12 cellular contexts compared by ENCODE assay signal in the genomic region with DNA sequence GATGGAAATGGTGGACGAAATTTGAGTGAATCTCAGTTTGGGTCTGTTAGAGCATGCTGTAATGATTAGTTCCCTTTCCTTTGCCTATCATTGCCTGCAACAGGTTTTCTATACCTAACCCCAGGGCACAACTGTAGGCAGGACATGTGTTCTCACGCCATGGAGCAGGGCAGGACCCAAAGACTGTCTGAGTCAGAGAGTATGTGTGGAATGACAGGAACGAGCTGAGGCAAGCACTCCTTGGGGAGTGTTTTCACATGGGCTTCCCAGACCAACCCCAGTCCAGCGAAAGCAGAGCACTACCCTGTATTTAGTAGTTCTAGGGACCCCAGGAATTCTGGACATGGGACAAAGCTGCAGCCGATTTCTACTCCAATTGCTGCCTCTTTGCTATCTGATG.
DNase-seq lines count a peak whose midpoint lies in the region; ATAC-seq and TF ChIP-seq lines count a peak whose summit lies in the region.
"Had no signal": no experiment of that assay in that cellular context is flagged by ENCODE, and none has a peak within 500 bp of the region (broad histone marks: within the 10 kb centered on the region; RNA-seq: fewer than 3 reads in every experiment).

No MANE protein-coding gene starts in this region.

- no peaks in the 10 kb centered on the region for H3K36me3 ChIP-seq in IMR-90 (ENCODE audit: control insufficient read depth, insufficient read depth, low read length)
- no peaks in the 10 kb centered on the region for H3K36me3 ChIP-seq in endodermal cell (ENCODE audit: control insufficient read depth, insufficient read depth, low read length)
- H3K36me3 ChIP-seq: BE2C, cardiac muscle cell had no signal

- dilution Hi-C loops in IMR-90 (cut with HindIII; ENCODE audit: low sequenced_read_pairs, unreplicated experiment): no loop called here

- H3K27ac ChIP-seq in IMR-90 (ENCODE audit: insufficient read depth, low read length) (no peak overlapping the region), endodermal cell (ENCODE audit: low read depth, low read length) (no peak overlapping the region)
- H3K27ac ChIP-seq: cardiac muscle cell had no signal

- H3K4me2 ChIP-seq in IMR-90 (ENCODE audit: low read depth, low read length): no peak overlapping the region

- in situ Hi-C loops in IMR-90 (cut with MboI; ENCODE audit: low sequenced_read_pairs): no loop called here

- no peak overlapping the region for H3K27ac Mint-ChIP-seq in endodermal cell
- H3K27ac Mint-ChIP-seq in mesothelial cell of epicardium: peak overlapping the region; percentile 72

- H2BK5ac ChIP-seq in IMR-90 (ENCODE audit: low read depth, low read length, poor library complexity, severe bottlenecking): no peak overlapping the region

- TF ChIP-seq CTCF in AG10803 (conservative IDR thresholded peaks at IDR 0.05; ENCODE audit: low read length): no peak
- TF ChIP-seq CTCF in IMR-90 (conservative IDR thresholded peaks at IDR 0.05; ENCODE audit: low read depth, low read length): no peak
- TF ChIP-seq CTCF in endodermal cell (conservative IDR thresholded peaks at IDR 0.05): no peak
- TF ChIP-seq CTCF in mesothelial cell of epicardium (IDR thresholded peaks at IDR 0.05; ENCODE audit: unreplicated experiment): no peak

- peak; percentile 78 for DNase-seq in AG10803 (ENCODE audit: low read depth)
- DNase-seq in IMR-90: peak; percentile 16
- peak; percentile 75 for DNase-seq in endodermal cell
- no peak for DNase-seq in mesothelial cell of epicardium (ENCODE audit: low spot score in 2 of 2, unreplicated experiment in 2 of 2)
- DNase-seq in GM19240 (ENCODE audit: insufficient read length, low spot score): no peak
- DNase-seq: activated T-cell treated with anti-CD3 and anti-CD28 coated beads, Interleukin-2, amount 50 U/mL, for 1 hour; BE2C; NCI-H187 had no signal

- POLR2A ChIA-PET in IMR-90 (lab: Charles Lee; ENCODE audit: unreplicated experiment): no interaction called here

- no peaks in the 10 kb centered on the region for H4K20me1 ChIP-seq in IMR-90 (ENCODE audit: insufficient read depth, low read length)

- CTCF ChIA-PET in IMR-90 (lab: Yijun Ruan, JAX): interaction anchor here (0.7 kb wide), 1 partner anchor 656 kb away, joined by 3 read pairs; no protein-coding TSS in a partner anchor

- H2BK120ac ChIP-seq in IMR-90 (ENCODE audit: low read depth, low read length): no peak overlapping the region

- no peak overlapping the region for H4K8ac ChIP-seq in IMR-90 (ENCODE audit: low read depth in 2 of 2, low read length in 2 of 2)

- H3K9me3 Mint-ChIP-seq in endodermal cell (no peaks in the 10 kb centered on the region), mesothelial cell of epicardium (peaks cover 3% of the 10 kb centered on the region)

- H3K4ac ChIP-seq in IMR-90 (ENCODE audit: low read depth, low read length): no peak overlapping the region

- H2AFZ ChIP-seq in IMR-90 (replicated peaks; ENCODE audit: low read length, poor library complexity): peak overlapping the region; percentile 71

- no peak overlapping the region for H4K5ac ChIP-seq in IMR-90 (ENCODE audit: low read depth, low read length)

- H2AK9ac ChIP-seq in IMR-90 (replicated peaks; ENCODE audit: low read depth, low read length, poor library complexity): no peak overlapping the region

- H3K4me1 ChIP-seq in IMR-90 (ENCODE audit: control insufficient read depth, insufficient read depth, low read length) (no peaks in the 10 kb centered on the region), endodermal cell (ENCODE audit: control insufficient read depth, insufficient read depth, low read length) (no peaks in the 10 kb centered on the region)

- H2BK20ac ChIP-seq in IMR-90 (ENCODE audit: low read depth, low read length): no peak overlapping the region

- no CpG with 5 or more reads among the region's 5 CpGs for WGBS in IMR-90 (ENCODE audit: extremely low coverage in 2 of 2, insufficient read length in 1 of 2), 2 experiments
- WGBS in endodermal cell (ENCODE audit: insufficient coverage in 1 of 2, insufficient read length in 1 of 2), 2 experiments: 75 to 84% methylated on average over 4 to 5 of the region's 5 CpGs

- no peak overlapping the region for H3K14ac ChIP-seq in IMR-90 (replicated peaks; ENCODE audit: low read depth, low read length)

- H3K9me1 ChIP-seq in IMR-90 (ENCODE audit: insufficient read depth, low read length): no peaks in the 10 kb centered on the region

- no peak for TF ChIP-seq POLR2A in IMR-90 (IDR thresholded peaks at IDR 0.05; ENCODE audit: low read depth, low read length)

- H2BK15ac ChIP-seq in IMR-90 (ENCODE audit: low read depth, low read length): no peak overlapping the region

- H3K4me3 Mint-ChIP-seq in endodermal cell (no peak overlapping the region), mesothelial cell of epicardium (no peak overlapping the region)

- H3K9ac ChIP-seq in IMR-90 (ENCODE audit: low read depth, low read length) (no peak overlapping the region), endodermal cell (ENCODE audit: extremely low read depth, low read length, poor library complexity, severe bottlenecking) (no peak overlapping the region)

- H4K91ac ChIP-seq in IMR-90 (ENCODE audit: insufficient read depth, low read depth, low read length): no peak overlapping the region

- H3K18ac ChIP-seq in IMR-90 (ENCODE audit: low read depth, low read length): no peak overlapping the region

- H3K79me1 ChIP-seq in IMR-90 (ENCODE audit: low read depth in 1 of 2, low read length in 2 of 2): no peaks in the 10 kb centered on the region

- intact Hi-C loops in IMR-90 (cut with micrococcal nuclease): no loop called here

- H3K23ac ChIP-seq in IMR-90 (ENCODE audit: low read depth, low read length): no peak overlapping the region

- H3K4me1 Mint-ChIP-seq in endodermal cell (peaks cover 24% of the 10 kb centered on the region), mesothelial cell of epicardium (peaks cover 50% of the 10 kb centered on the region)

- H2AK5ac ChIP-seq in IMR-90 (ENCODE audit: low read depth, low read length): no peak overlapping the region

- H3K36me3 Mint-ChIP-seq in endodermal cell (ENCODE audit: low read depth) (no peaks in the 10 kb centered on the region), mesothelial cell of epicardium (no peaks in the 10 kb centered on the region)

- H3K27me3 ChIP-seq in IMR-90 (ENCODE audit: control insufficient read depth, insufficient read depth, low read length) (no peaks in the 10 kb centered on the region; the same call in 1 of the 2 replicates), endodermal cell (ENCODE audit: control insufficient read depth, insufficient read depth, low read length, poor library complexity, severe bottlenecking) (peaks cover 3% of the 10 kb centered on the region)
- H3K27me3 ChIP-seq: BE2C, cardiac muscle cell had no signal

- peak; percentile 81 for ATAC-seq in IMR-90 (ENCODE audit: low read depth)
- ATAC-seq in GM18861 (IDR thresholded peaks at IDR 0.05; ENCODE audit: unreplicated experiment): no peak
- no peak for ATAC-seq in GM21529 (IDR thresholded peaks at IDR 0.05; ENCODE audit: unreplicated experiment)
- no peak for ATAC-seq in GM21526 (IDR thresholded peaks at IDR 0.05; ENCODE audit: low FRiP score, unreplicated experiment)

- no peak overlapping the region for H3K4me3 ChIP-seq in AG10803 (ENCODE audit: low read length)
- H3K4me3 ChIP-seq in IMR-90 (ENCODE audit: insufficient read depth, low read depth, low read length): no peak overlapping the region
- no peak overlapping the region for H3K4me3 ChIP-seq in endodermal cell (ENCODE audit: low read length)
- H3K4me3 ChIP-seq: cardiac muscle cell had no signal

- no peak overlapping the region for H3K56ac ChIP-seq in IMR-90 (ENCODE audit: extremely low read depth, insufficient read depth, low read length)

- H3K9me3 ChIP-seq in IMR-90 (ENCODE audit: control insufficient read depth, insufficient read depth, low read length): no peaks in the 10 kb centered on the region
- H3K9me3 ChIP-seq in endodermal cell (ENCODE audit: control insufficient read depth, low read length): no peaks in the 10 kb centered on the region
- H3K9me3 ChIP-seq: BE2C had no signal

- no peak for TF ChIP-seq RAD21 in IMR-90 (IDR thresholded peaks at IDR 0.05; ENCODE audit: low read length)

- H3K27me3 Mint-ChIP-seq in endodermal cell (ENCODE audit: insufficient read depth) (peaks cover 2% of the 10 kb centered on the region), mesothelial cell of epicardium (ENCODE audit: low read depth) (no peaks in the 10 kb centered on the region)

- no TSS peak for BruUV-seq in IMR-90 (replicated peaks; lab: Mats Ljungman, UMichigan)

TF ChIP-seq in IMR-90, 13 proteins besides CTCF, POLR2A, EP300 and RAD21 (continues in another document):
- TF ChIP-seq, protein P1, sequence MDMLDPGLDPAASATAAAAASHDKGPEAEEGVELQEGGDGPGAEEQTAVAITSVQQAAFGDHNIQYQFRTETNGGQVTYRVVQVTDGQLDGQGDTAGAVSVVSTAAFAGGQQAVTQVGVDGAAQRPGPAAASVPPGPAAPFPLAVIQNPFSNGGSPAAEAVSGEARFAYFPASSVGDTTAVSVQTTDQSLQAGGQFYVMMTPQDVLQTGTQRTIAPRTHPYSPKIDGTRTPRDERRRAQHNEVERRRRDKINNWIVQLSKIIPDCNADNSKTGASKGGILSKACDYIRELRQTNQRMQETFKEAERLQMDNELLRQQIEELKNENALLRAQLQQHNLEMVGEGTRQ (IDR thresholded peaks at IDR 0.05; ENCODE audit: low read depth, low read length): no peak
- no peak for TF ChIP-seq RFX5 (IDR thresholded peaks at IDR 0.05; ENCODE audit: low read depth, low read length)
- TF ChIP-seq SMC3 (IDR thresholded peaks at IDR 0.05; ENCODE audit: low read depth, low read length): no peak
- TF ChIP-seq CEBPB (IDR thresholded peaks at IDR 0.05; ENCODE audit: low read depth, low read length): no peak
- no peak for TF ChIP-seq RCOR1 (IDR thresholded peaks at IDR 0.05; ENCODE audit: insufficient replicate concordance, low read length)
- no peak for TF ChIP-seq MXI1 (IDR thresholded peaks at IDR 0.05; ENCODE audit: borderline replicate concordance, low read depth, low read length)
- no peak for TF ChIP-seq MAZ (IDR thresholded peaks at IDR 0.05; ENCODE audit: borderline replicate concordance, low read depth, low read length)
- TF ChIP-seq FOS (IDR thresholded peaks at IDR 0.05; ENCODE audit: low read depth, low read length): no peak
- no peak for TF ChIP-seq MAFK (IDR thresholded peaks at IDR 0.05; ENCODE audit: low read depth, low read length)
- no peak for TF ChIP-seq CHD1 (IDR thresholded peaks at IDR 0.05; ENCODE audit: low read depth, low read length)
- no peak for TF ChIP-seq NFE2L2 (IDR thresholded peaks at IDR 0.05; ENCODE audit: low read depth, low read length)
- TF ChIP-seq BHLHE40 (IDR thresholded peaks at IDR 0.05; ENCODE audit: low read depth, low read length): no peak

Comparison
In these comparisons a context has a peak if more than half of its experiments do, and no peak if none do; other contexts are left out.
1. DNase-seq: peak in AG10803 (single experiment), IMR-90 (single experiment) and endodermal cell (single experiment); none in mesothelial cell of epicardium (0 of 2) and GM19240 (single experiment).